2 cellular contexts compared by ENCODE assay signal in the genomic region with DNA sequence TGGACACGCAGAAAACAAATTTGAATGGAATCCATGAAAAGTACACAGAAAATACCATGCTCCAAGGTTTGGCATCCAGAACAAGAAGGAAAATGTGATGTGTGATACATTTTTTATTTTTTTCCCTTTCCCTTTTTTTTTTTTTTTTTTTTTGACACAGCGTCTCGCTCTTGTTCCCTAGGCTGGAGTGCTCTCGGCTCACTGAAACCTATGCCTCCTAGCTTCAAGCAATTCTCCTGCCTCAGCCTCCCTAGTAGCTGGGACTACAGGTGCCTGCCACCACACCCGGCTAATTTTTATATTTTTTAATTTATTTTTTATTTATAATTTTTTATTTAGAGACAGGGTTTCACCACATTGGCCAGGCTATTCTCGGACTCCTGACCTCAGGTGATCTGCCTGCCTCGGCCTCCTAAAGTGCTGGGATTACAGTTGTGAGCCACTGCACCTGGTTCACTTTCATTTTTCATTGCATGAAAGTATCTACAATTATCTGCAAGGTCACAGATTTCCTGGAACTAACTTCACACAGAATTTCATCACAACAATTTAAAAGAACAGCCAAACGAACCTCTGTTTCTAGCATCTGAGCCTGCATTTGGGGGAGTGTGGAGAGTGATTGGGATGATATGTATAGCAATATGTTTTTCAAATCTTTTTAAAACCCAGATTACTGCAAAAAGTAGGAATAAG.
TF ChIP-seq lines count a peak whose summit lies in the region.

No MANE protein-coding gene starts in this region.

TF ChIP-seq in HepG2, 621 proteins besides CTCF, POLR2A, EP300 and RAD21:
- no peak for TF ChIP-seq HNF4A (CRISPR knock-in tag; IDR thresholded peaks at IDR 0.05)
- no peak for TF ChIP-seq ZMAT5 (CRISPR knock-in tag; IDR thresholded peaks at IDR 0.05; ENCODE audit: borderline replicate concordance, low read depth)
- no peak for TF ChIP-seq SAFB2 (CRISPR knock-in tag; IDR thresholded peaks at IDR 0.05; ENCODE audit: borderline replicate concordance, low read depth)
- no peak for TF ChIP-seq ZNF703 (CRISPR knock-in tag; IDR thresholded peaks at IDR 0.05; ENCODE audit: borderline replicate concordance)

TF ChIP-seq in GM12891, 5 proteins besides CTCF, POLR2A, EP300 and RAD21:
- TF ChIP-seq TAF1 (IDR thresholded peaks at IDR 0.05; ENCODE audit: low read depth, low read length) (no peak), POLR2AphosphoS5 (IDR thresholded peaks at IDR 0.05; ENCODE audit: low read depth, low read length) (no peak), SPI1 (IDR thresholded peaks at IDR 0.05; ENCODE audit: low read depth, low read length) (no peak), PAX5 (IDR thresholded peaks at IDR 0.05; ENCODE audit: insufficient read depth, low read length, severe bottlenecking) (no peak), POU2F2 (IDR thresholded peaks at IDR 0.05; ENCODE audit: low read depth, low read length) (no peak)
